In the genomic region with DNA sequence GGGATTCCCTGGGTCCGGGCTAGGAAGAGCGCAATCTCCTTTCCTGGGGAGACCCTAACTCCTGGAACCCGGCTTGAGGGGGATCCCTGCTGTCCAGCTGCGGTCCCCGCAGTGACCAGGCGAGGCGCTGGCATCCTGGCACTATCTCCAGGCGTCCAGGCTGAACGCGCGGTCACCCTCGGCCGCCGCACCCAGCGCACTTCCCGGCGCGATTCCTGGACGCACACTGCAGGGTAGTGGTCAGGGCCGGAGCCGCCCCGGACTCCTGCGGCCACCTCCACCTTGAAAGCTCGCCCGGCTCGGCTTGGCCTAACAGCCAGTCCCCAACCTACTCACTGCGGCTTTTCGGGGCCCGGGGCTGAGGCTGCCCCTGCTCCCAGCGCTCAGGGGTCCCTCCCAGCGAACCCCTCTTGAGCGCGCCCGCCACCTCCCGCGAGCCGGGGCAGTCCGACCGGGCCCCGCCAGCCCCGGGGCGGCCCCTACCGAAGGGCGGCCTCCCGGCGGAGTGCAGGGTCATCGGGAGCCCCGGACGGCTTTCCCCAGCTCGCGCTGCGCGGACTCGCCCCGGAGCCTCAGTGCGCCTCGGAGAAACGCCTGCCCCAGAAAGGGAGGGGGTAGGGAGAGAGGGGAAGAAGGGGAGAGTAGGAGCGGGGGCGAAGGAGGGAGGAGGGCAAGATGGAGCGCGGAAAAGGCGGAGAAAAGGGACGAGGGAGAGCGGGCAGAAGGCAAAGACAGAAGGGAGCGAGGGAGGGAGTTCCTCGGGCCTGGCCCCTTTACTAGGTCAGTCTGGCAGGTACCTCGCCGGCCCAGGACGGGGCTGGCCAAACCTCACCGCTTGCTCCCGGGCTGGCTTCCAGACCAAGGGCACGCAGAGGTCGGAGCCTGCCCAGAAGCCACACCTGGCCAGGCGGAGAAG, we compare ENCODE assay signal across 8 cellular contexts. TPM values are rescaled to one million over a fixed set of nuclear protein-coding genes. Genes with fewer than 3 reads are reported as not detected.
DNase-seq lines count a peak whose midpoint lies in the region; ATAC-seq and TF ChIP-seq lines count a peak whose summit lies in the region.

No MANE protein-coding gene starts in this region.

- peak overlapping the region in 1 of 2 experiments; percentile 42 for H3K4ac ChIP-seq in mesenchymal stem cell (ENCODE audit: low read depth in 1 of 2, low read length in 2 of 2)

- peaks cover 9% of the 10 kb centered on the region for H3K4me1 Mint-ChIP-seq in Calu3 (ENCODE audit: low read depth, unreplicated experiment)
- peaks cover 11% of the 10 kb centered on the region for H3K4me1 Mint-ChIP-seq in endodermal cell

- intact Hi-C loops in Calu3 (cut with micrococcal nuclease; ENCODE audit: unreplicated experiment): loop anchor here (5.0 kb wide), 1 partner anchor 123 kb away; no protein-coding TSS in a partner anchor
- intact Hi-C loops in tibial artery (cut with DNase I; ENCODE audit: low total_unique reads): loop anchor here (5.0 kb wide), 1 partner anchor 123 kb away; no protein-coding TSS in a partner anchor

- H3K9me3 ChIP-seq in endodermal cell (ENCODE audit: control insufficient read depth, low read length) (no peaks in the 10 kb centered on the region), mesenchymal stem cell (ENCODE audit: control insufficient read depth, low read length) (no peaks in the 10 kb centered on the region), tibial artery (no peaks in the 10 kb centered on the region)

- no peak overlapping the region for H2BK12ac ChIP-seq in mesenchymal stem cell (ENCODE audit: low read length in 2 of 2)

- H3K4me3 ChIP-seq in endodermal cell (ENCODE audit: low read length) (peak overlapping the region; percentile 74), mesenchymal stem cell (ENCODE audit: insufficient read depth in 1 of 2, low read depth in 1 of 2, low read length in 2 of 2) (peak overlapping the region; percentile 56 to 77), tibial artery (peak overlapping the region; percentile 72 to 80)

- H2BK5ac ChIP-seq in mesenchymal stem cell (ENCODE audit: low read depth, low read length, poor library complexity, severe bottlenecking): no peak overlapping the region

- peak overlapping the region; percentile 82 for H4K8ac ChIP-seq in mesenchymal stem cell (ENCODE audit: low read length)

- peak overlapping the region; percentile 89 for H2AFZ ChIP-seq in mesenchymal stem cell (ENCODE audit: low read depth, low read length)

- no peaks in the 10 kb centered on the region for H3K36me3 ChIP-seq in endodermal cell (ENCODE audit: control insufficient read depth, insufficient read depth, low read length)
- H3K36me3 ChIP-seq in mesenchymal stem cell (ENCODE audit: control insufficient read depth in 1 of 2, insufficient read depth in 2 of 2, low read depth in 1 of 2, low read length in 2 of 2): no peaks in the 10 kb centered on the region
- H3K36me3 ChIP-seq in tibial artery: no peaks in the 10 kb centered on the region

- no peaks in the 10 kb centered on the region for H3K9me3 Mint-ChIP-seq in Calu3 (ENCODE audit: low read depth, unreplicated experiment)
- no peaks in the 10 kb centered on the region for H3K9me3 Mint-ChIP-seq in endodermal cell

- peak overlapping the region; percentile 99 for H3K4me2 ChIP-seq in mesenchymal stem cell (ENCODE audit: low read length, poor library complexity, severe bottlenecking)

- H3K36me3 Mint-ChIP-seq in Calu3 (ENCODE audit: insufficient read depth, unreplicated experiment) (peaks cover 8% of the 10 kb centered on the region), endodermal cell (ENCODE audit: low read depth) (no peaks in the 10 kb centered on the region)

- peak; percentile 54 for TF ChIP-seq CTCF in Calu3 (IDR thresholded peaks at IDR 0.05; ENCODE audit: unreplicated experiment)
- peak; percentile 75 for TF ChIP-seq CTCF in endodermal cell (conservative IDR thresholded peaks at IDR 0.05)
- TF ChIP-seq CTCF in tibial artery (IDR thresholded peaks at IDR 0.05): peak; percentile 76 to 80

- H3K27ac Mint-ChIP-seq in Calu3 (ENCODE audit: unreplicated experiment) (no peak overlapping the region), endodermal cell (no peak overlapping the region)

- H3K18ac ChIP-seq in mesenchymal stem cell (ENCODE audit: low read depth in 1 of 2, low read length in 2 of 2): peak overlapping the region in 1 of 2 experiments; percentile 50

- no peaks in the 10 kb centered on the region for H3K4me1 ChIP-seq in endodermal cell (ENCODE audit: control insufficient read depth, insufficient read depth, low read length)
- peaks cover 16% of the 10 kb centered on the region for H3K4me1 ChIP-seq in mesenchymal stem cell (ENCODE audit: control insufficient read depth, insufficient read depth, low read depth, low read length)
- H3K4me1 ChIP-seq in tibial artery: peaks cover 0 to 29% (median 10%) of the 10 kb centered on the region in 4 donors

- H2AK5ac ChIP-seq in mesenchymal stem cell (ENCODE audit: low read length, severe bottlenecking): no peak overlapping the region

- H3K79me1 ChIP-seq in mesenchymal stem cell (replicated peaks; ENCODE audit: low read length, poor library complexity, severe bottlenecking): no peaks in the 10 kb centered on the region

- CTCF ChIA-PET in Calu3 (lab: Charles Lee): interaction anchor here (1.4 kb wide), 1 partner anchor 124 kb away, joined by 7 read pairs; no protein-coding TSS in a partner anchor

- H2BK15ac ChIP-seq in mesenchymal stem cell (ENCODE audit: low read depth, poor library complexity, severe bottlenecking): peak overlapping the region; percentile 78

- H3K27ac ChIP-seq in endodermal cell (ENCODE audit: low read depth, low read length) (no peak overlapping the region), mesenchymal stem cell (ENCODE audit: low read length, poor library complexity, severe bottlenecking) (no peak overlapping the region), tibial artery (peak overlapping the region; percentile 85 to 86)

- ATAC-seq in GM21529 (IDR thresholded peaks at IDR 0.05; ENCODE audit: unreplicated experiment) (peak; percentile 62), HG03565 (IDR thresholded peaks at IDR 0.05; ENCODE audit: unreplicated experiment) (no peak), GM19328 (IDR thresholded peaks at IDR 0.05; ENCODE audit: unreplicated experiment) (no peak)

- H3K27me3 Mint-ChIP-seq in Calu3 (ENCODE audit: unreplicated experiment) (no peaks in the 10 kb centered on the region), endodermal cell (ENCODE audit: insufficient read depth) (peaks cover 71% of the 10 kb centered on the region)

- no peak overlapping the region for H4K91ac ChIP-seq in mesenchymal stem cell (ENCODE audit: low read length)

- H3K23ac ChIP-seq in mesenchymal stem cell (ENCODE audit: low read length in 2 of 2): no peak overlapping the region

- H3K4me3 Mint-ChIP-seq in Calu3 (ENCODE audit: low read depth, unreplicated experiment) (peak overlapping the region; percentile 66), endodermal cell (peak overlapping the region; percentile 60)

- peak overlapping the region in 1 of 2 experiments; percentile 66 for H3K14ac ChIP-seq in mesenchymal stem cell (ENCODE audit: low read length in 2 of 2)

- H3K27me3 ChIP-seq in endodermal cell (ENCODE audit: control insufficient read depth, insufficient read depth, low read length, poor library complexity, severe bottlenecking): peaks cover 73% of the 10 kb centered on the region
- peaks cover 48 to 52% of the 10 kb centered on the region in 2 experiments for H3K27me3 ChIP-seq in mesenchymal stem cell (ENCODE audit: control insufficient read depth in 1 of 2, insufficient read depth in 1 of 2, low read length in 2 of 2)
- no peaks in the 10 kb centered on the region for H3K27me3 ChIP-seq in tibial artery

- no peak overlapping the region for H3K9ac ChIP-seq in endodermal cell (ENCODE audit: extremely low read depth, low read length, poor library complexity, severe bottlenecking)
- peak overlapping the region; percentile 66 for H3K9ac ChIP-seq in mesenchymal stem cell (ENCODE audit: low read length)

- no TSS peak for BruUV-seq in Calu3 (replicated peaks; lab: Mats Ljungman, UMichigan)

- peak; percentile 76 for DNase-seq in Calu3
- DNase-seq in NCI-H526 (lab: John Stamatoyannopoulos, UW): peak; percentile 59 to 95
- DNase-seq in endodermal cell: peak; percentile 87
- peak; percentile 52 for DNase-seq in mesenchymal stem cell
- peak; percentile 55 to 81 for DNase-seq in tibial artery

- no peak overlapping the region for H2BK120ac ChIP-seq in mesenchymal stem cell (ENCODE audit: low read depth, low read length)

- 3 to 8% methylated on average over 31 to 75 of the region's 75 CpGs for WGBS in endodermal cell (ENCODE audit: insufficient coverage in 1 of 2, insufficient read length in 1 of 2), 2 experiments
- 2% methylated on average over 65 of the region's 75 CpGs for WGBS in mesenchymal stem cell

RNA-seq across cellular contexts. Expression of a gene that starts 1.0 kb away (rescaled TPM):
- total RNA-seq in Calu3 (2022): 3.4 and 3.8 TPM in 2 replicates
- total RNA-seq in endodermal cell: 1 to 10 TPM in 1 of 2 donors, under 1 TPM in 1; 0.55 to 1.8 TPM
- 1.6 TPM for polyA plus RNA-seq in endodermal cell (2013, experiment 1 of 2)
- 1.4 TPM for polyA plus RNA-seq in endodermal cell (2013, experiment 2 of 2)
- polyA plus RNA-seq in mesenchymal stem cell (2013, experiment 1 of 2): 0.04 TPM
- polyA plus RNA-seq in mesenchymal stem cell (2013, experiment 2 of 2): not detected

RNA-seq across cellular contexts. Expression of a gene that starts 53.8 kb away (rescaled TPM):
- total RNA-seq in Calu3 (2022) (0.35 TPM in 1 of 2 replicates, not detected in the other), endodermal cell (not detected)
- not detected for polyA plus RNA-seq in endodermal cell (2013, experiment 1 of 2)
- not detected for polyA plus RNA-seq in endodermal cell (2013, experiment 2 of 2)
- polyA plus RNA-seq in mesenchymal stem cell (2013, experiment 1 of 2): not detected
- not detected for polyA plus RNA-seq in mesenchymal stem cell (2013, experiment 2 of 2)

Comparison
In these comparisons a context has a peak if more than half of its experiments do, and no peak if none do; other contexts are left out.
1. H3K27ac ChIP-seq: peak in tibial artery (2 of 2); none in endodermal cell (single experiment) and mesenchymal stem cell (single experiment).
2. Peak in every context shown above with its lines, with median percentiles within 50 percentile points of each other: DNase-seq, CTCF ChIP-seq and H3K4me3 ChIP-seq.